In the genomic region with DNA sequence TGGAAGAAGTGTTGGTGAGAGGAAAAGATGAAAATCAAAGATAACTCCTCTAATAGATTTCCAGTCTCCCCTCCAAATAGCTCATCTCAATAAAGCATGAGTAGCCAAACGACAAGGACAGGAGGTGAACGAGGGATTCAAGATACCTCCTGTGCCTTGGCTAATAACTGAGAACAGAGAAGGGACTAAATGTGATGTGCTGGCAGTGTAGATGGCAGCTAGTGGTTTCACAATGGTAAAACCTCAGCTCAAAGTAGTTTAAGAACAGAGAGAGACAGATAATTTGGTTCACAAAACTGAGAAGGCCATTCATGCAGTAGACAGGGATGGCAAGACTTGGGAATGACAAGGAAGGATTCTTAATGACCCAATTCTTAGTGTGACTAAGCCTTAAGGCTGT, we compare ENCODE assay signal across 25 cellular contexts.
"Had no signal": no experiment of that assay in that cellular context is flagged by ENCODE, and none has a peak within 500 bp of the region (broad histone marks: within the 10 kb centered on the region; RNA-seq: fewer than 3 reads in every experiment).

No MANE protein-coding gene starts in this region.

- H3K27me3 Mint-ChIP-seq: dendritic cell treated with granulocyte-macrophage colony-stimulating factor and Interleukin-4, amounts not matched to agents 40 ng/mL and 50 ng/mL, for 4 days; effector memory CD8-positive, alpha-beta T cell had no signal

- H3K36me3 ChIP-seq: colonic mucosa, esophagus squamous epithelium, gastrocnemius medialis, heart right ventricle, left lung, lower lobe of right lung had no signal

- H3K4me1 Mint-ChIP-seq: endodermal cell, mesothelial cell of epicardium had no signal

- H3K4me3 ChIP-seq: colonic mucosa, esophagus squamous epithelium, gastrocnemius medialis, heart right ventricle, left lung, lower lobe of right lung, mucosa of descending colon had no signal

- ATAC-seq: effector memory CD8-positive, alpha-beta T cell; esophagus mucosa; gastrocnemius medialis; heart right ventricle; left cardiac atrium; left lung; left ventricle myocardium superior; lower lobe of right lung; mucosa of descending colon had no signal

- H3K27ac ChIP-seq: colonic mucosa, epithelial cell of prostate, esophagus squamous epithelium, gastrocnemius medialis, heart right ventricle, left lung, lower lobe of right lung had no signal

- H3K9me3 ChIP-seq: colonic mucosa, esophagus squamous epithelium, gastrocnemius medialis, mucosa of descending colon had no signal

- H3K36me3 Mint-ChIP-seq: mesothelial cell of epicardium had no signal

- H3K4me3 Mint-ChIP-seq: dendritic cell treated with granulocyte-macrophage colony-stimulating factor and Interleukin-4, amounts not matched to agents 40 ng/mL and 50 ng/mL, for 4 days; effector memory CD8-positive, alpha-beta T cell; endodermal cell; mesothelial cell of epicardium; naive B cell had no signal

- H3K27ac Mint-ChIP-seq: dendritic cell treated with granulocyte-macrophage colony-stimulating factor and Interleukin-4, amounts not matched to agents 40 ng/mL and 50 ng/mL, for 4 days; effector memory CD8-positive, alpha-beta T cell; endodermal cell; mesothelial cell of epicardium; naive B cell had no signal

- DNase-seq: colonic mucosa; cortex of kidney; effector CD8-positive, alpha-beta T cell; effector memory CD8-positive, alpha-beta T cell; endodermal cell; erythroblast; esophagus squamous epithelium; foreskin fibroblast; foreskin melanocyte; gastrocnemius medialis; glutamatergic neuron; head of caudate nucleus; heart right ventricle; hippocampal formation; left cardiac atrium; left lung; left ventricle myocardium superior; lower lobe of right lung; mesenchymal stem cell; mucosa of descending colon; naive B cell had no signal

- H3K4me1 ChIP-seq: colonic mucosa, esophagus squamous epithelium, gastrocnemius medialis, heart right ventricle, left lung, lower lobe of right lung had no signal

- H3K27me3 ChIP-seq: colonic mucosa, esophagus squamous epithelium, gastrocnemius medialis, heart right ventricle, left lung had no signal
